ENCODE assay signal across 15 cellular contexts in genomic region chr21:34968414-34969333, GRCh38.
DNase-seq lines count a peak whose midpoint lies in the region; TF ChIP-seq lines count a peak whose summit lies in the region.
"Had no signal": no experiment of that assay in that cellular context is flagged by ENCODE, and none has a peak within 500 bp of the region (broad histone marks: within the 10 kb centered on the region; RNA-seq: fewer than 3 reads in every experiment).

No MANE protein-coding gene starts in this region.

- no peaks in the 10 kb centered on the region for H3K36me3 Mint-ChIP-seq in type B pancreatic cell

- peaks cover 6% of the 10 kb centered on the region for H3K4me1 Mint-ChIP-seq in type B pancreatic cell (ENCODE audit: unreplicated experiment)
- H3K4me1 Mint-ChIP-seq: endodermal cell had no signal

- peak; percentile 72 for DNase-seq in stimulated activated CD4-positive, alpha-beta T cell treated with anti-CD3 and anti-CD28 coated beads, Interleukin-1b, Interleukin-23, amount 100 ng/mL, for 48 hours
- no peak for DNase-seq in stimulated activated CD4-positive, alpha-beta T cell treated with anti-CD3 and anti-CD28 coated beads, Interleukin-4, amount 100 ng/mL, for 4 hours
- DNase-seq in SW480 (ENCODE audit: low spot score), result peak; percentile 97
- DNase-seq in amniotic epithelial cell (ENCODE audit: low read depth), result peak; percentile 33
- DNase-seq in type B pancreatic cell (ENCODE audit: extremely low spot score, unreplicated experiment), result no peak
- DNase-seq in iPS-NIHi7 (ENCODE audit: extremely low spot score), result no peak
- DNase-seq in NCI-H146 treated with DMSO at 0.1 percent for 48 hours (lab: John Stamatoyannopoulos, UW; ENCODE audit: unreplicated experiment), result no peak
- no peak for DNase-seq in LoVo (ENCODE audit: low spot score)
- DNase-seq: EL, endodermal cell, head of caudate nucleus, lower lobe of right lung, NCI-H1417, posterior cingulate gyrus, thyroid gland had no signal

- H3K9me3 Mint-ChIP-seq in type B pancreatic cell, result no peaks in the 10 kb centered on the region
- H3K9me3 Mint-ChIP-seq: endodermal cell had no signal

- H3K27me3 Mint-ChIP-seq in type B pancreatic cell, result peaks cover 8% of the 10 kb centered on the region

- H3K27ac Mint-ChIP-seq in type B pancreatic cell, result peak overlapping the region; percentile 96
- H3K27ac Mint-ChIP-seq: endodermal cell had no signal

- no peak overlapping the region for H3K4me3 Mint-ChIP-seq in type B pancreatic cell
- H3K4me3 Mint-ChIP-seq: endodermal cell had no signal

- TF ChIP-seq CTCF in type B pancreatic cell (conservative IDR thresholded peaks at IDR 0.05), result no peak

Comparison
In these comparisons a context has a peak if more than half of its experiments do, and no peak if none do; other contexts are left out.
1. DNase-seq: peak in stimulated activated CD4-positive, alpha-beta T cell treated with anti-CD3 and anti-CD28 coated beads, Interleukin-1b, Interleukin-23, amount 100 ng/mL, for 48 hours (single experiment), SW480 (single experiment) and amniotic epithelial cell (single experiment); none in stimulated activated CD4-positive, alpha-beta T cell treated with anti-CD3 and anti-CD28 coated beads, Interleukin-4, amount 100 ng/mL, for 4 hours (0 of 2), type B pancreatic cell (single experiment), iPS-NIHi7 (single experiment), NCI-H146 treated with DMSO at 0.1 percent for 48 hours (single experiment) and LoVo (single experiment).